8 cellular contexts compared by ENCODE assay signal in the genomic region with DNA sequence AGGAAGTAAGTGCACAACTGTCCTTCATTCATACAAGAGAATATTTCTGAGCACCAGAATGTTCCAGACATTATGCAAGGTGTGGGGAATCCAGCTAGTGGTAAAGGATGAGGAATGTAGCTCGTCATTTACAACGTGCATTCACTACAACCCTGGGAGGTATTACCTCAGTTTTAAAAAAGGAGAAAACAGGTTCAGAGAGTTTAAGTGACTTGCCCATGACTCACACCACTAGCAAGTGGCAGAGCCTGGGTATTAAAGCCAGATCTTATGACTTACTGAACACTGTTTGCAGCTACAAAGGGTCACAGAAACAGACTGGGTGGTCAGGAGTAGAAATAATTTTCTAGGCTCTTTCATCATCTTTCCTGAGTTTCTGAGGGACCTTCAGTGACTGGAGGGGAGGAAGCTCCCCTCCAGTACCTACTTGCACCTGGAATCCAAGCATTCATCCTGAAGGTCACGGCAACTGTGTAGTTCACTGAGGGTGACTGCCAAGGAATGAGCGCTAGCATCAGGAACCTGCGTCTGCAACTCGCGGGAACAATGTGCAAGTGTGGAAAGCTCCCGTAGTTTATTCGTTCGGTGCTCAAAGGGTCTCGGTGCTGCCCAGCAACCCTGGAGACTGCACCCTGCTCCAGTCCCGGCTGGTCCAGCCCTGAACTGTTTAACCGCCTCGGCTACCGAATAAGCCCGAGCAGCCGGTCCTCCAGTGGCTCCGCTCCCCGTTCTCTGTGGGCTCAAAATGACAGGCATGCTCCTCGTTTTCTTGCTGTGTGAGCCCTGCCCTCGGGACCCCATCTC. TPM values are rescaled to one million over a fixed set of nuclear protein-coding genes. Genes with fewer than 3 reads are reported as not detected.
DNase-seq lines count a peak whose midpoint lies in the region; ATAC-seq and TF ChIP-seq lines count a peak whose summit lies in the region.

No MANE protein-coding gene starts in this region.

- no peak for TF ChIP-seq POLR2A in breast epithelium (IDR thresholded peaks at IDR 0.05)

- DNase-seq in GF-D8 (lab: John Stamatoyannopoulos, UW) = peak; percentile 5
- peak; percentile 96 for DNase-seq in GM23248
- DNase-seq in M059J (ENCODE audit: low read depth) = peak; percentile 95
- DNase-seq in breast epithelium (ENCODE audit: low spot score in 2 of 2) = no peak
- DNase-seq in left colon = no peak
- peak in 19 of 49 donors; percentile 19 to 72 (median 43) for DNase-seq in substantia nigra (lab: John Stamatoyannopoulos, UW)
- no peak for DNase-seq in NCI-H1105 treated with DMSO at 0.1 percent for 48 hours (lab: John Stamatoyannopoulos, UW)
- no peak for DNase-seq in NCI-H1048 (lab: John Stamatoyannopoulos, UW)

- 0 to 1% methylated on average over 21 of the region's 21 CpGs for WGBS in GM23248 (ENCODE audit: low coverage in 1 of 2, low lambda C conversion rate in 2 of 2, missing lambda C conversion rate in 2 of 2), 2 experiments

- H4K20me1 ChIP-seq in GM23248 (ENCODE audit: insufficient read depth) = no peaks in the 10 kb centered on the region

- H3K9me2 ChIP-seq in GM23248 (ENCODE audit: insufficient read depth) = no peaks in the 10 kb centered on the region

- H3K4me3 ChIP-seq in GM23248 = peak overlapping the region; percentile 87
- peak overlapping the region; percentile 76 to 88 (median 86) for H3K4me3 ChIP-seq in breast epithelium

- peaks cover 10% of the 10 kb centered on the region for H3K79me2 ChIP-seq in GM23248 (ENCODE audit: insufficient read depth)

- H3F3A ChIP-seq in GM23248 (ENCODE audit: insufficient read depth) = peaks cover 29% of the 10 kb centered on the region

- no peak for TF ChIP-seq CTCF in breast epithelium (IDR thresholded peaks at IDR 0.05)

- H3K4me1 ChIP-seq in GM23248 (ENCODE audit: insufficient read depth) (peaks cover 25% of the 10 kb centered on the region), breast epithelium (peaks cover 4 to 8% of the 10 kb centered on the region in 2 donors)

- intact Hi-C loops in breast epithelium (cut with DNase I; ENCODE audit: low total_unique reads) = no loop called here
- intact Hi-C loops in left colon (cut with DNase I, micrococcal nuclease) = no loop called here

- peak overlapping the region; percentile 92 for H2AFZ ChIP-seq in GM23248

- peak overlapping the region; percentile 93 for H3K4me2 ChIP-seq in GM23248 (ENCODE audit: unreplicated experiment)

- ATAC-seq in left colon = peak; percentile 58

- H3K27me3 ChIP-seq in GM23248 (replicated peaks; ENCODE audit: insufficient read depth) (no peaks in the 10 kb centered on the region), breast epithelium (no peaks in the 10 kb centered on the region)

- no peaks in the 10 kb centered on the region for H3K9me3 ChIP-seq in GM23248 (ENCODE audit: low read depth)
- no peaks in the 10 kb centered on the region for H3K9me3 ChIP-seq in breast epithelium

- peak overlapping the region; percentile 87 for H3K27ac ChIP-seq in GM23248
- H3K27ac ChIP-seq in breast epithelium = peak overlapping the region; percentile 81 to 85
- H3K27ac ChIP-seq in substantia nigra (ENCODE audit: low read depth, low read length, poor library complexity, severe bottlenecking) = peak overlapping the region; percentile 75

- peak overlapping the region; percentile 92 for H3K9ac ChIP-seq in GM23248

- H3K36me3 ChIP-seq in GM23248 (ENCODE audit: low read depth) (peaks cover 18% of the 10 kb centered on the region; the same call in 1 of the 2 replicates), breast epithelium (peaks cover 4% of the 10 kb centered on the region)

- in situ Hi-C loops in GM23248 (cut with MboI) = no loop called here

RNA-seq across cellular contexts. Expression of gene CCDC121, which starts 0.6 kb away (rescaled TPM):
- 1.6 and 3.4 TPM in 2 replicates for total RNA-seq in GM23248 (2014; rRNA removed; shearing (Covaris generic))
- polyA plus RNA-seq in GM23248 (2016; fragmentation: Nextera tagmentation; extraction: Ambion mirVana) = 0.50 and 0.87 TPM in 2 replicates
- total RNA-seq in M059J (2014; rRNA removed; shearing (Covaris generic)) = 0.42 and 1.4 TPM in 2 replicates
- total RNA-seq in breast epithelium = 1 to 10 TPM; 4.9 to 8.9 (median 5.1) TPM
- total RNA-seq in left colon = 1 to 10 TPM; 2.5 to 2.9 TPM

RNA-seq across cellular contexts. Expression of gene GPN1, which starts 0.7 kb away (rescaled TPM):
- total RNA-seq in GM23248 (2014; rRNA removed; shearing (Covaris generic)) = 24.7 and 25.1 TPM in 2 replicates
- polyA plus RNA-seq in GM23248 (2016; fragmentation: Nextera tagmentation; extraction: Ambion mirVana) = 41.4 and 42.4 TPM in 2 replicates
- 39.3 and 44.7 TPM in 2 replicates for total RNA-seq in M059J (2014; rRNA removed; shearing (Covaris generic))
- total RNA-seq in breast epithelium (10 to 100 TPM; 24.2 to 30.3 (median 25.6) TPM), left colon (10 to 100 TPM; 20.7 to 24.2 TPM)

RNA-seq across cellular contexts. Expression of gene SUPT7L, which starts 35.2 kb away (rescaled TPM):
- total RNA-seq in GM23248 (2014; rRNA removed; shearing (Covaris generic)) = 24.6 and 25.3 TPM in 2 replicates
- polyA plus RNA-seq in GM23248 (2016; fragmentation: Nextera tagmentation; extraction: Ambion mirVana) = 22.0 and 23.3 TPM in 2 replicates
- total RNA-seq in M059J (2014; rRNA removed; shearing (Covaris generic)) = 22.0 and 27.8 TPM in 2 replicates
- 10 to 100 TPM; 21.4 to 34.2 (median 25.9) TPM for total RNA-seq in breast epithelium
- total RNA-seq in left colon = 10 to 100 TPM; 22.3 to 23.1 TPM

RNA-seq across cellular contexts. Expression of gene SLC4A1AP, which starts 35.5 kb away (rescaled TPM):
- 21.0 and 23.9 TPM in 2 replicates for total RNA-seq in GM23248 (2014; rRNA removed; shearing (Covaris generic))
- 22.4 and 24.4 TPM in 2 replicates for polyA plus RNA-seq in GM23248 (2016; fragmentation: Nextera tagmentation; extraction: Ambion mirVana)
- 19.8 and 35.1 TPM in 2 replicates for total RNA-seq in M059J (2014; rRNA removed; shearing (Covaris generic))
- total RNA-seq in breast epithelium = 10 to 100 TPM; 23.3 to 27.1 (median 24.3) TPM
- 10 to 100 TPM; 14.9 to 16.6 TPM for total RNA-seq in left colon

RNA-seq across cellular contexts. Expression of gene ZNF512, which starts 45.3 kb away (rescaled TPM):
- 13.3 and 16.1 TPM in 2 replicates for total RNA-seq in GM23248 (2014; rRNA removed; shearing (Covaris generic))
- 13.7 and 16.7 TPM in 2 replicates for polyA plus RNA-seq in GM23248 (2016; fragmentation: Nextera tagmentation; extraction: Ambion mirVana)
- 22.7 and 23.3 TPM in 2 replicates for total RNA-seq in M059J (2014; rRNA removed; shearing (Covaris generic))
- total RNA-seq in breast epithelium = 10 to 100 TPM; 28.8 to 42.7 (median 39.7) TPM
- 10 to 100 TPM; 10.7 to 14.9 TPM for total RNA-seq in left colon

Comparison
In these comparisons a context has a peak if more than half of its experiments do, and no peak if none do; other contexts are left out.
1. DNase-seq: peak in GF-D8 (single experiment), GM23248 (single experiment) and M059J (single experiment); none in breast epithelium (0 of 2), left colon (0 of 2), NCI-H1105 treated with DMSO at 0.1 percent for 48 hours (single experiment) and NCI-H1048 (single experiment).
2. Peak in every context shown above with its lines, with median percentiles within 50 percentile points of each other: H3K27ac ChIP-seq.